1 cellular context compared by ENCODE assay signal in genomic region chr2:65129613-65130439, GRCh38.
TF ChIP-seq lines count a peak whose summit lies in the region.

Gene RAB1A, minus strand, starts transcription at chr2:65130106. Its CDS starts 191 bp downstream, at chr2:65129915.

TF ChIP-seq in HCT116, 20 proteins besides CTCF, POLR2A, EP300 and RAD21 (continued from another document):
- peak; percentile 70 for TF ChIP-seq SP1 (IDR thresholded peaks at IDR 0.05; ENCODE audit: low read depth)
- TF ChIP-seq CEBPB (IDR thresholded peaks at IDR 0.05; ENCODE audit: low read depth) = no peak
- TF ChIP-seq TCF7L2 (IDR thresholded peaks at IDR 0.05; ENCODE audit: borderline replicate concordance, extremely low read depth, insufficient read depth, insufficient read length) = peak; percentile 39
- TF ChIP-seq POLR2AphosphoS5 (IDR thresholded peaks at IDR 0.05; ENCODE audit: low read depth, low read length) = peak; percentile 90
